In the genomic region with DNA sequence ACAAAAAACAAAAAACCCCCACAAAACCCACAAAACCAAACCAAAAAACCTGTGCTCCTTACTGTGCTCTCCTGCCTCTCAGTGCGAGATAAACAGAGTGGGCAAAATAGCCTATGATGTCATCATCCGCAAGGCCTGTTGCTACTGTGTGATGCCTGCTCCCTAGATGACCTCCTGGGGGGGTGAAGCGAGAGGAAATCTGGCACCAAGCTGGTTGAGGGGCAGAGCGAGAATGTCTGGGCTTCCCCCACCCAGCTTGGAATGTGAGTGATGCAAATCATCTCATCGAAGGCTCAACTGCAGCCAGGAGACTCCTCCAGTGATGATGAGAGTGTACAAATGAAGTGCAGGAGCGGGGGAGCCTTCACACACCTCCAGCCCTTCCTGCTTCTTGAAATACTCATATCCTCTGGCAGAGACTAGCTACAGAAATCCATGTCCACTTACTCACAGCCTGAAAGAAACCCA, we compare ENCODE assay signal across 8 cellular contexts. TPM values are rescaled to one million over a fixed set of nuclear protein-coding genes. Genes with fewer than 3 reads are reported as not detected.
DNase-seq lines count a peak whose midpoint lies in the region; ATAC-seq, FAIRE-seq and TF ChIP-seq lines count a peak whose summit lies in the region.

No MANE protein-coding gene starts in this region.

- H3K27ac Mint-ChIP-seq in astrocyte (ENCODE audit: unreplicated experiment), result peak overlapping the region; percentile 95
- peak overlapping the region; percentile 20 to 85 (median 50) for H3K27ac Mint-ChIP-seq in nephron

- H3K27me3 ChIP-seq in astrocyte (ENCODE audit: insufficient read depth, low read length) (no peaks in the 10 kb centered on the region), small intestine (ENCODE audit: control insufficient read depth in 2 of 2, insufficient read depth in 2 of 2, low read length in 2 of 2) (no peaks in the 10 kb centered on the region)

- H3K4me1 ChIP-seq in astrocyte (ENCODE audit: insufficient read depth, low read length), result peaks cover 30% of the 10 kb centered on the region
- H3K4me1 ChIP-seq in small intestine (ENCODE audit: control insufficient read depth in 2 of 2, insufficient read depth in 1 of 2, low read depth in 1 of 2, low read length in 1 of 2), result peaks cover 0 to 2% of the 10 kb centered on the region in 2 donors

- H3K4me1 Mint-ChIP-seq in astrocyte (ENCODE audit: low read depth, unreplicated experiment) (peaks cover 41% of the 10 kb centered on the region), nephron (peaks cover 23% of the 10 kb centered on the region)

- H3K79me2 ChIP-seq in astrocyte (ENCODE audit: insufficient read depth, low read length), result no peaks in the 10 kb centered on the region

- in situ Hi-C loops in ACHN (cut with HindIII; ENCODE audit: low pct_ligation_motif_present, low pct_unique_long_range_greater_than_20kb, low sequenced_read_pairs), result no loop called here

- H3K9me3 ChIP-seq in astrocyte (ENCODE audit: insufficient read depth, low read depth, low read length), result no peaks in the 10 kb centered on the region
- no peaks in the 10 kb centered on the region for H3K9me3 ChIP-seq in small intestine (ENCODE audit: control insufficient read depth, low read depth)

- no peak for TF ChIP-seq CTCF in astrocyte (IDR thresholded peaks at IDR 0.05; ENCODE audit: insufficient read depth, low read depth, low read length)
- TF ChIP-seq CTCF in nephron (IDR thresholded peaks at IDR 0.05; ENCODE audit: unreplicated experiment in 3 of 3), result no peak

- FAIRE-seq in astrocyte (lab: Jason Lieb, UNC) (peak; percentile 77), small intestine (lab: Jason Lieb, UNC) (no peak)

- no peak overlapping the region for H2AFZ ChIP-seq in astrocyte (ENCODE audit: low read depth, low read length)

- no peaks in the 10 kb centered on the region for H4K20me1 ChIP-seq in astrocyte (ENCODE audit: insufficient read depth, low read length)

- WGBS in small intestine, 3 donors, result 61 to 96% (median 75%) methylated on average over 6 of the region's 6 CpGs

- no peak overlapping the region for H3K4me3 ChIP-seq in astrocyte (ENCODE audit: insufficient read depth, low read depth, low read length)
- H3K4me3 ChIP-seq in small intestine (ENCODE audit: low read depth in 1 of 2, low read length in 2 of 2), result no peak overlapping the region

- H3K4me3 Mint-ChIP-seq in astrocyte (ENCODE audit: unreplicated experiment) (no peak overlapping the region), nephron (no peak overlapping the region)

- H3K36me3 ChIP-seq in astrocyte (ENCODE audit: insufficient read depth, low read length), result no peaks in the 10 kb centered on the region
- no peaks in the 10 kb centered on the region for H3K36me3 ChIP-seq in small intestine (ENCODE audit: control insufficient read depth in 2 of 2, insufficient read depth in 2 of 2, low read length in 2 of 2)

- DNase-seq in ACHN (peak; percentile 78), astrocyte (ENCODE audit: low read depth) (peak; percentile 99), UCSD-AML1 (lab: John Stamatoyannopoulos, UW; ENCODE audit: unreplicated experiment) (no peak), activated gamma-delta T cell treated with Interleukin-2 at 50 U/mL for 16 hours (no peak), small intestine (no peak)

- peak overlapping the region; percentile 67 for H3K9ac ChIP-seq in astrocyte (ENCODE audit: low read length)

- H3K27ac ChIP-seq in astrocyte (ENCODE audit: low read depth, low read length) (peak overlapping the region; percentile 74), small intestine (ENCODE audit: low read depth in 1 of 2, low read length in 1 of 2) (peak overlapping the region in 1 of 2 donors; percentile 48)

- H3K27me3 Mint-ChIP-seq in astrocyte (ENCODE audit: low read depth, unreplicated experiment) (no peaks in the 10 kb centered on the region), nephron (ENCODE audit: low read depth) (no peaks in the 10 kb centered on the region)

- peaks cover 5% of the 10 kb centered on the region for H3K36me3 Mint-ChIP-seq in astrocyte (ENCODE audit: low read depth, unreplicated experiment)
- H3K36me3 Mint-ChIP-seq in nephron (ENCODE audit: low read depth), result no peaks in the 10 kb centered on the region

- peak; percentile 70 for ATAC-seq in GM18873 (IDR thresholded peaks at IDR 0.05; ENCODE audit: low FRiP score, unreplicated experiment)
- peak; percentile 40 for ATAC-seq in HG03108 (IDR thresholded peaks at IDR 0.05; ENCODE audit: unreplicated experiment)

- peak overlapping the region; percentile 64 for H3K4me2 ChIP-seq in astrocyte (ENCODE audit: low read length)

- peaks cover 3% of the 10 kb centered on the region for H3K9me3 Mint-ChIP-seq in astrocyte (ENCODE audit: unreplicated experiment)
- H3K9me3 Mint-ChIP-seq in nephron, result no peaks in the 10 kb centered on the region

RNA-seq across cellular contexts. Expression of gene MAP4K3, which starts 57.7 kb away (rescaled TPM):
- 49.3 and 58.1 TPM in 2 replicates for total RNA-seq in astrocyte
- 10 to 100 TPM in 2 of 3 donors, 1 to 10 TPM in 1; 9.5 to 14.1 (median 13.8) TPM for polyA plus RNA-seq in small intestine

Comparison
In these comparisons a context has a peak if more than half of its experiments do, and no peak if none do; other contexts are left out.
1. DNase-seq: peak in ACHN (single experiment) and astrocyte (single experiment); none in UCSD-AML1 (single experiment), activated gamma-delta T cell treated with Interleukin-2 at 50 U/mL for 16 hours (single experiment) and small intestine (single experiment).